Comparison of ENCODE assay signal across 11 cellular contexts in the genomic region with DNA sequence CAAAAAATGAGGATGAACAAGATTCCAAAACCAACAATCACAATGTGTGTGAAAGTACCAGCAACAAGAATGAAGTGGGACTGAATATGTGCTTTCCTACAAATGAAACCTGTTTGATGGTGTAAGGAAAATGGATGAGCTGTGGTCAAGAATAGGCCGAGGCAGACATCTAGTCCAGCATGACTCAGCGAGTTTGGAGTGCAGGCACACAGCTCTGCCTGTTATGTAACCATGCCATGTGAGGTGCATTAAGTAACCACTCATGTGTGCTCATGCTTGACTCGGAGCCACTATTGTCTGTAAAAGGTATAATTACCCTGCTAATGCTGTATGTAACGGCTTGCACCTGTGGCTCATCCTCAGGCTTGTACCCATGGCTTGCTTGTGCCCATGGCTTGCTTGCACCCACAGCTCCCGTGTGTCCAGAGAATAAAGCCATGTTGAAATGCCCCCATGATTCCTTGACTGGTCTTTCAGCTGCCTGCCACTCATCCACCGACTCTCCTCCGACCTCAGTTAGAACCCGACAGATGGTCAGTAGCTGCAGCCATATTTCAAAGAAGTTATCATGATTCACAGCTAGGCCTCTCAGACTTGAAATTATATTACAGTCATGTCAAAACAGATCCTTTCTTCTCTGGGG.
DNase-seq lines count a peak whose midpoint lies in the region; ATAC-seq and TF ChIP-seq lines count a peak whose summit lies in the region.
"Had no signal": no experiment of that assay in that cellular context is flagged by ENCODE, and none has a peak within 500 bp of the region (broad histone marks: within the 10 kb centered on the region; RNA-seq: fewer than 3 reads in every experiment).

No MANE protein-coding gene starts in this region.

- H3K36me3 ChIP-seq in OCI-LY7 (ENCODE audit: insufficient read depth, low read length) = peaks cover 99% of the 10 kb centered on the region
- no peaks in the 10 kb centered on the region for H3K36me3 ChIP-seq in thoracic aorta

- BruUV-seq in OCI-LY7 (replicated peaks; lab: Mats Ljungman, UMichigan) = no TSS peak

- H2AFZ ChIP-seq in OCI-LY7 (ENCODE audit: low read length) = no peak overlapping the region
- H2AFZ ChIP-seq: PC-9 had no signal

- no peaks in the 10 kb centered on the region for H3K27me3 ChIP-seq in thoracic aorta (replicated peaks; ENCODE audit: insufficient read depth)

- H3K9me3 ChIP-seq in OCI-LY7 (ENCODE audit: low read length) = peaks cover 51% of the 10 kb centered on the region
- no peaks in the 10 kb centered on the region for H3K9me3 ChIP-seq in thoracic aorta

- H3K9me2 ChIP-seq in OCI-LY7 (ENCODE audit: insufficient read depth, low read length) = no peaks in the 10 kb centered on the region

- no peak for ATAC-seq in Right ventricle myocardium inferior
- ATAC-seq in left cardiac atrium = no peak
- ATAC-seq in thoracic aorta (ENCODE audit: insufficient number of reproducible peaks, low FRiP score, low read depth) = peak; percentile 57

- no peak overlapping the region for H3K4me2 ChIP-seq in OCI-LY7 (ENCODE audit: low read length)
- H3K4me2 ChIP-seq: PC-9 had no signal

- TF ChIP-seq CTCF in OCI-LY7 (conservative IDR thresholded peaks at IDR 0.05; ENCODE audit: low read length) (no peak), fibroblast of pulmonary artery (IDR thresholded peaks at IDR 0.05; ENCODE audit: low read length, missing control alignments) (no peak), thoracic aorta (IDR thresholded peaks at IDR 0.05) (no peak)

- CTCF ChIA-PET in OCI-LY7 (lab: Charles Lee; ENCODE audit: unreplicated experiment) = no interaction called here

- H4K20me1 ChIP-seq in OCI-LY7 (ENCODE audit: insufficient read depth, low read length) = no peaks in the 10 kb centered on the region; the same call in 1 of the 2 replicates

- H3K4me1 ChIP-seq in OCI-LY7 (ENCODE audit: insufficient read depth, low read length, poor library complexity, severe bottlenecking) (peaks cover 2% of the 10 kb centered on the region), thoracic aorta (ENCODE audit: control insufficient read depth in 1 of 2, low read depth in 2 of 2) (peaks cover 6 to 17% of the 10 kb centered on the region in 2 donors)

- peaks cover 83% of the 10 kb centered on the region for H3K79me2 ChIP-seq in OCI-LY7 (ENCODE audit: insufficient read depth, low read depth, low read length)

- POLR2A ChIA-PET in OCI-LY7 (lab: Charles Lee) = interaction anchor here (0.6 to 0.7 kb wide), 2 partner anchors 22 to 50 kb away, joined by 3 read pairs; no protein-coding TSS in a partner anchor

- H3K4me3 ChIP-seq in OCI-LY7 (ENCODE audit: low read depth, low read length, poor library complexity, severe bottlenecking) (no peak overlapping the region), fibroblast of pulmonary artery (replicated peaks; ENCODE audit: low read depth, low read length) (no peak overlapping the region), thoracic aorta (no peak overlapping the region)
- H3K4me3 ChIP-seq: PC-9 had no signal

- H3K27ac ChIP-seq in OCI-LY7 (ENCODE audit: low read depth, low read length, poor library complexity, severe bottlenecking) (no peak overlapping the region), thoracic aorta (peak overlapping the region in 1 of 2 donors; percentile 23)
- H3K27ac ChIP-seq: PC-9 had no signal

- peak; percentile 62 for DNase-seq in Right ventricle myocardium inferior (ENCODE audit: missing footprints)
- no peak for DNase-seq in left cardiac atrium
- peak; percentile 84 for DNase-seq in OCI-LY7 (ENCODE audit: low spot score)
- peak; percentile 56 for DNase-seq in fibroblast of pulmonary artery (ENCODE audit: low read depth)
- no peak for DNase-seq in thoracic aorta (ENCODE audit: low spot score)
- DNase-seq in activated effector memory CD4-positive, alpha-beta T cell treated with Interleukin-2 at 50 U/mL for 16 hours = no peak
- DNase-seq in stimulated activated CD4-positive, alpha-beta T cell treated with anti-CD3 and anti-CD28 coated beads, Interleukin-4, amount 100 ng/mL, for 4 hours = no peak
- no peak for DNase-seq in NCI-H2227 treated with DMSO at 0.1 percent for 48 hours (lab: John Stamatoyannopoulos, UW)
- DNase-seq: activated CD8-positive, alpha-beta memory T cell treated with anti-CD3 and anti-CD28 coated beads, Interleukin-2, amount 50 U/mL, for 48 hours; DMS79; PC-9 had no signal

- intact Hi-C loops in Right ventricle myocardium inferior (cut with DNase I) (no loop called here), left cardiac atrium (cut with DNase I) (no loop called here), OCI-LY7 (cut with micrococcal nuclease; ENCODE audit: unreplicated experiment) (loop anchor here (2.0 kb wide), 1 partner anchor 17 kb away; no protein-coding TSS in a partner anchor)

Comparison
In these comparisons a context has a peak if more than half of its experiments do, and no peak if none do; other contexts are left out.
1. DNase-seq: peak in Right ventricle myocardium inferior (single experiment), OCI-LY7 (single experiment) and fibroblast of pulmonary artery (single experiment); none in left cardiac atrium (single experiment), thoracic aorta (single experiment), activated effector memory CD4-positive, alpha-beta T cell treated with Interleukin-2 at 50 U/mL for 16 hours (single experiment), stimulated activated CD4-positive, alpha-beta T cell treated with anti-CD3 and anti-CD28 coated beads, Interleukin-4, amount 100 ng/mL, for 4 hours (0 of 2) and NCI-H2227 treated with DMSO at 0.1 percent for 48 hours (single experiment).